24 cellular contexts compared by ENCODE assay signal in the genomic region with DNA sequence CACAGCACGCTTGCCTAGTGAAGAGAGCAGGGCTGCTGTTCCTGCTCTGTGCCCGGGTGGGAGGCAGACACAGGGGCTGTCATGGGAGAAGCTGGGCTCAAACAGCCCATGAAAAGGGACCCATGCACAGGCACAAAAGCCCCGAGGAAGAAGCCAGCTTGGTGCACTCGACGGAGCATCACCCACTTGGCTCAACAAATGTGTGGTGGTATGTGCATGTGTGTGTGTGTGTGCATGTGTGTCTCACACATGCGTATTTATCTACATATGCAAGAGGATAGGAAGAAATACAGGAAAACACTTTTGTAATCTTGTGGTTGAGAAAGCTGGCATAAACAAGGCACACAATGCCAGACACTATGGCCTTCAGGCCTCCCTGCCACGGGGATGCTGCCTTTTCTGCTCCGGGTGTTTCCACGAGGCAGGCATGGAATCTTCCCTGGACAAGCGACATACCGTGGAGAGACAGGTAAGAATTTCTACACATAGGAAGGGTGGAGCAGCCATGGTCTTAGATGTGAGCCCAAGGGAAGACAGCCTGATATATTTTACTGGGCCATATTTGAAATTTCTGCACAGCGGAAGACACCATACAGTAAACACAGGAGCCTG. TPM values are rescaled to one million over a fixed set of nuclear protein-coding genes. Genes with fewer than 3 reads are reported as not detected.
A peak's percentile ranks its signal among the peaks of the same experiment; 100 is the strongest.
DNase-seq lines count a peak whose midpoint lies in the region; ATAC-seq and TF ChIP-seq lines count a peak whose summit lies in the region.
"Had no signal": no experiment of that assay in that cellular context is flagged by ENCODE, and none has a peak within 500 bp of the region (broad histone marks: within the 10 kb centered on the region; RNA-seq: fewer than 3 reads in every experiment).

No MANE protein-coding gene starts in this region.

- no peaks in the 10 kb centered on the region for H3K9me3 Mint-ChIP-seq in activated T-cell treated with anti-CD3 and anti-CD28 coated beads, Interleukin-2, amount 50 U/mL, for 72 hours
- H3K9me3 Mint-ChIP-seq in activated CD4-positive, alpha-beta memory T cell treated with anti-CD3 and anti-CD28 coated beads, Interleukin-2, amount 10 ng/mL, durations not matched to agents 7 days and 5 days = no peaks in the 10 kb centered on the region
- H3K9me3 Mint-ChIP-seq in type B pancreatic cell (no peaks in the 10 kb centered on the region), Caco-2 (ENCODE audit: unreplicated experiment) (no peaks in the 10 kb centered on the region)
- H3K9me3 Mint-ChIP-seq: activated naive CD4-positive, alpha-beta T cell treated with anti-CD3 and anti-CD28 coated beads, Interleukin-2, amount 50 U/mL, for 72 hours; H9 had no signal

- H3K4me1 ChIP-seq in hepatocyte (ENCODE audit: insufficient read depth) = peaks cover 13% of the 10 kb centered on the region
- peaks cover 0 to 44% (median 0%) of the 10 kb centered on the region in 12 donors for H3K4me1 ChIP-seq in heart left ventricle
- H3K4me1 ChIP-seq in Caco-2 = peaks cover 14% of the 10 kb centered on the region
- H3K4me1 ChIP-seq: breast epithelium, gastrocnemius medialis had no signal

- BruUV-seq in Caco-2 (replicated peaks; lab: Mats Ljungman, UMichigan) = no TSS peak

- DNase-seq in activated T-cell treated with anti-CD3 and anti-CD28 coated beads, Interleukin-2, amount 50 U/mL, for 72 hours = no peak
- DNase-seq in activated T-cell treated with anti-CD3 and anti-CD28 coated beads, Interleukin-2, amount 50 U/mL, for 1 hour = no peak
- DNase-seq in activated CD4-positive, alpha-beta memory T cell treated with anti-CD3 and anti-CD28 coated beads, Interleukin-2, amount 10 ng/mL, durations not matched to agents 7 days and 5 days = no peak
- DNase-seq in hepatocyte (ENCODE audit: low spot score) = peak; percentile 1
- DNase-seq in type B pancreatic cell (ENCODE audit: extremely low spot score, unreplicated experiment) = no peak
- no peak for DNase-seq in heart left ventricle
- DNase-seq in KBM-7 = no peak
- DNase-seq in Caco-2 = no peak
- DNase-seq: activated CD8-positive, alpha-beta memory T cell treated with anti-CD3 and anti-CD28 coated beads, Interleukin-2, amount 50 U/mL, for 4 hours; erythroblast; gastrocnemius medialis; H9; IMR-90; MG63; NCI-H1694 treated with DMSO at 0.1 percent for 48 hours; NK-92 treated with Interleukin-12 subunit alpha and Interleukin-12 subunit beta, amount 100 ng/mL, for 24 hours; occipital lobe; stimulated activated CD4-positive, alpha-beta T cell treated with anti-CD3 and anti-CD28 coated beads, Interleukin-15, amount 100 ng/mL, for 24 hours; stimulated activated naive CD4-positive, alpha-beta T cell had no signal

- no peak overlapping the region for H2AFZ ChIP-seq in hepatocyte

- peak overlapping the region; percentile 88 for H3K27ac Mint-ChIP-seq in activated T-cell treated with anti-CD3 and anti-CD28 coated beads, Interleukin-2, amount 50 U/mL, for 72 hours
- peak overlapping the region; percentile 59 for H3K27ac Mint-ChIP-seq in activated CD4-positive, alpha-beta memory T cell treated with anti-CD3 and anti-CD28 coated beads, Interleukin-2, amount 10 ng/mL, durations not matched to agents 7 days and 5 days
- H3K27ac Mint-ChIP-seq in type B pancreatic cell (peak overlapping the region; percentile 59), Caco-2 (ENCODE audit: unreplicated experiment) (no peak overlapping the region)
- H3K27ac Mint-ChIP-seq: H9 had no signal

- intact Hi-C loops in heart left ventricle (cut with DNase I) = no loop called here
- intact Hi-C loops in Caco-2 (cut with micrococcal nuclease; ENCODE audit: unreplicated experiment) = no loop called here

- peaks cover 71% of the 10 kb centered on the region for H3K4me1 Mint-ChIP-seq in activated T-cell treated with anti-CD3 and anti-CD28 coated beads, Interleukin-2, amount 50 U/mL, for 72 hours (ENCODE audit: low read depth)
- peaks cover 44% of the 10 kb centered on the region for H3K4me1 Mint-ChIP-seq in activated CD4-positive, alpha-beta memory T cell treated with anti-CD3 and anti-CD28 coated beads, Interleukin-2, amount 10 ng/mL, durations not matched to agents 7 days and 5 days
- H3K4me1 Mint-ChIP-seq in type B pancreatic cell (ENCODE audit: unreplicated experiment) (peaks cover 2% of the 10 kb centered on the region), Caco-2 (ENCODE audit: low read depth, unreplicated experiment) (peaks cover 5% of the 10 kb centered on the region)

- H3K79me2 ChIP-seq in hepatocyte = no peaks in the 10 kb centered on the region

- H3K9me3 ChIP-seq in hepatocyte (ENCODE audit: low read depth) = no peaks in the 10 kb centered on the region
- no peaks in the 10 kb centered on the region for H3K9me3 ChIP-seq in heart left ventricle
- no peaks in the 10 kb centered on the region for H3K9me3 ChIP-seq in Caco-2
- H3K9me3 ChIP-seq: breast epithelium, gastrocnemius medialis, left lung, MG63, mucosa of descending colon had no signal

- H4K20me1 ChIP-seq in hepatocyte (ENCODE audit: insufficient read depth, poor library complexity, severe bottlenecking) = no peaks in the 10 kb centered on the region

- in situ Hi-C loops in KBM-7 (cut with MboI; ENCODE audit: low pct_unique_long_range_greater_than_20kb, low sequenced_read_pairs) = no loop called here

- peaks cover 18% of the 10 kb centered on the region for H3K27me3 Mint-ChIP-seq in activated T-cell treated with anti-CD3 and anti-CD28 coated beads, Interleukin-2, amount 50 U/mL, for 72 hours (ENCODE audit: low read depth)
- peaks cover 7% of the 10 kb centered on the region for H3K27me3 Mint-ChIP-seq in activated CD4-positive, alpha-beta memory T cell treated with anti-CD3 and anti-CD28 coated beads, Interleukin-2, amount 10 ng/mL, durations not matched to agents 7 days and 5 days
- H3K27me3 Mint-ChIP-seq in type B pancreatic cell = peaks cover 7% of the 10 kb centered on the region
- H3K27me3 Mint-ChIP-seq in Caco-2 (ENCODE audit: insufficient read depth, unreplicated experiment) = no peaks in the 10 kb centered on the region

- CTCF ChIA-PET in activated CD4-positive, alpha-beta memory T cell treated with anti-CD3 and anti-CD28 coated beads, Interleukin-2, amount 10 ng/mL, durations not matched to agents 7 days and 5 days (lab: Charles Lee) = interaction anchor here (1.5 to 2.5 kb wide), 2 partner anchors 21 to 83 kb away, joined by 4 to 11 read pairs; no protein-coding TSS in a partner anchor
- CTCF ChIA-PET in Caco-2 (lab: Charles Lee) = no interaction called here

- H3K27me3 ChIP-seq in hepatocyte (no peaks in the 10 kb centered on the region), heart left ventricle (peaks cover 0 to 10% (median 0%) of the 10 kb centered on the region in 9 donors), Caco-2 (replicated peaks; ENCODE audit: control insufficient read depth, insufficient read depth, low read length) (no peaks in the 10 kb centered on the region)
- H3K27me3 ChIP-seq: left lung, MG63 had no signal

- H3K4me3 ChIP-seq in hepatocyte (no peak overlapping the region), heart left ventricle (no peak overlapping the region), Caco-2 (ENCODE audit: low read depth, low read length) (no peak overlapping the region)
- H3K4me3 ChIP-seq: breast epithelium, gastrocnemius medialis, MG63, mucosa of descending colon had no signal

- no peaks in the 10 kb centered on the region for H3K9me2 ChIP-seq in hepatocyte (replicated peaks; ENCODE audit: insufficient read depth)

- no peak overlapping the region for H3K4me2 ChIP-seq in hepatocyte

- H3K4me3 Mint-ChIP-seq in activated T-cell treated with anti-CD3 and anti-CD28 coated beads, Interleukin-2, amount 50 U/mL, for 72 hours = peak overlapping the region; percentile 38 to 63
- no peak overlapping the region for H3K4me3 Mint-ChIP-seq in activated CD4-positive, alpha-beta memory T cell treated with anti-CD3 and anti-CD28 coated beads, Interleukin-2, amount 10 ng/mL, durations not matched to agents 7 days and 5 days
- H3K4me3 Mint-ChIP-seq in type B pancreatic cell (no peak overlapping the region), Caco-2 (ENCODE audit: unreplicated experiment) (no peak overlapping the region)
- H3K4me3 Mint-ChIP-seq: H9 had no signal

- H3K27ac ChIP-seq in hepatocyte (no peak overlapping the region), heart left ventricle (peak overlapping the region in 1 of 12 donors; percentile 75)
- H3K27ac ChIP-seq: breast epithelium, gastrocnemius medialis, VCaP had no signal

- H3K36me3 Mint-ChIP-seq in activated T-cell treated with anti-CD3 and anti-CD28 coated beads, Interleukin-2, amount 50 U/mL, for 72 hours (ENCODE audit: insufficient read depth in 2 of 2) = no peaks in the 10 kb centered on the region
- H3K36me3 Mint-ChIP-seq in activated CD4-positive, alpha-beta memory T cell treated with anti-CD3 and anti-CD28 coated beads, Interleukin-2, amount 10 ng/mL, durations not matched to agents 7 days and 5 days (ENCODE audit: low read depth) = no peaks in the 10 kb centered on the region
- no peaks in the 10 kb centered on the region for H3K36me3 Mint-ChIP-seq in type B pancreatic cell
- H3K36me3 Mint-ChIP-seq in Caco-2 (ENCODE audit: insufficient read depth, unreplicated experiment) = no peaks in the 10 kb centered on the region
- H3K36me3 Mint-ChIP-seq: activated naive CD4-positive, alpha-beta T cell treated with anti-CD3 and anti-CD28 coated beads, Interleukin-2, amount 50 U/mL, for 72 hours had no signal

- ATAC-seq in activated T-cell treated with anti-CD3 and anti-CD28 coated beads, Interleukin-2, amount 50 U/mL, for 72 hours (replicated peaks in 1 of 2) = no peak
- no peak for ATAC-seq in heart left ventricle
- ATAC-seq: activated naive CD4-positive, alpha-beta T cell treated with anti-CD3 and anti-CD28 coated beads, Interleukin-2, amount 50 U/mL, for 72 hours; gastrocnemius medialis had no signal

- H3K36me3 ChIP-seq in hepatocyte (replicated peaks; ENCODE audit: insufficient read depth, low read depth) (no peaks in the 10 kb centered on the region), heart left ventricle (no peaks in the 10 kb centered on the region), Caco-2 (ENCODE audit: control insufficient read depth, insufficient read depth, low read length) (no peaks in the 10 kb centered on the region)
- H3K36me3 ChIP-seq: breast epithelium, gastrocnemius medialis, left lung, MG63 had no signal

- POLR2A ChIA-PET in activated CD4-positive, alpha-beta memory T cell treated with anti-CD3 and anti-CD28 coated beads, Interleukin-2, amount 10 ng/mL, durations not matched to agents 7 days and 5 days (lab: Charles Lee) = interaction anchor here (0.9 to 1.9 kb wide), 2 partner anchors 79 to 366 kb away, joined by 3 to 12 read pairs; a partner anchor contains a TSS
- POLR2A ChIA-PET in Caco-2 (lab: Charles Lee) = no interaction called here

- TF ChIP-seq POLR2A in heart left ventricle (IDR thresholded peaks at IDR 0.05) = no peak

- TF ChIP-seq CTCF in hepatocyte (IDR thresholded peaks at IDR 0.05; ENCODE audit: poor library complexity) (no peak), type B pancreatic cell (conservative IDR thresholded peaks at IDR 0.05) (no peak), heart left ventricle (IDR thresholded peaks at IDR 0.05) (no peak), Caco-2 (IDR thresholded peaks at IDR 0.05; ENCODE audit: insufficient read depth in 1 of 2, low read depth in 1 of 2, low read length in 1 of 2, severe bottlenecking in 1 of 2, unreplicated experiment in 1 of 2) (no peak)

- 92% methylated on average over 12 of the region's 12 CpGs for WGBS in hepatocyte (ENCODE audit: low lambda C conversion rate, missing lambda C conversion rate)
- WGBS in heart left ventricle, 4 donors = 83 to 93% (median 87%) methylated on average over 11 to 12 of the region's 12 CpGs

RNA-seq across cellular contexts. Expression of a gene that starts 4.9 kb away (rescaled TPM):
- under 1 TPM in 1 of 2 donors, not detected in 1; 0.37 TPM for total RNA-seq in activated T-cell treated with anti-CD3 and anti-CD28 coated beads, Interleukin-2, amount 50 U/mL, for 72 hours
- total RNA-seq in activated CD4-positive, alpha-beta memory T cell treated with anti-CD3 and anti-CD28 coated beads, Interleukin-2, amount 10 ng/mL, durations not matched to agents 7 days and 5 days = not detected
- total RNA-seq in hepatocyte = not detected in 2 replicates
- not detected in 2 replicates for polyA plus RNA-seq in hepatocyte
- total RNA-seq in type B pancreatic cell (ENCODE audit: low replicate concordance) = 0.67 and 1.6 TPM in 2 replicates
- total RNA-seq in heart left ventricle = 1 to 10 TPM in 3 of 9 donors, under 1 TPM in 3, not detected in 3; 0.36 to 7.7 (median 1.4) TPM
- 1 to 10 TPM in 1 of 2 donors, under 1 TPM in 1; 0.58 to 1.4 TPM for polyA plus RNA-seq in heart left ventricle
- total RNA-seq in Caco-2 (2022) = not detected in 2 replicates
- total RNA-seq: activated naive CD4-positive, alpha-beta T cell treated with anti-CD3 and anti-CD28 coated beads, Interleukin-2, amount 50 U/mL, for 72 hours; H9; IMR-90; occipital lobe had no signal
- polyA plus RNA-seq: IMR-90 had no signal

RNA-seq across cellular contexts. Expression of a gene that starts 29.7 kb away (rescaled TPM):
- 10 to 100 TPM; 27.1 to 44.7 TPM for total RNA-seq in activated T-cell treated with anti-CD3 and anti-CD28 coated beads, Interleukin-2, amount 50 U/mL, for 72 hours
- total RNA-seq in activated CD4-positive, alpha-beta memory T cell treated with anti-CD3 and anti-CD28 coated beads, Interleukin-2, amount 10 ng/mL, durations not matched to agents 7 days and 5 days = 10 to 100 TPM; 51.6 to 51.9 TPM
- 2.2 TPM in 2 replicates for total RNA-seq in hepatocyte
- 10.5 and 11.0 TPM in 2 replicates for polyA plus RNA-seq in hepatocyte
- total RNA-seq in type B pancreatic cell (ENCODE audit: low replicate concordance) = 6.7 and 7.1 TPM in 2 replicates
- 10 to 100 TPM in 1 of 9 donors, 1 to 10 TPM in 3, under 1 TPM in 3, not detected in 2; 0.49 to 10.3 (median 1.1) TPM for total RNA-seq in heart left ventricle
- 1 to 10 TPM in 1 of 2 donors, under 1 TPM in 1; 0.85 to 1.0 TPM for polyA plus RNA-seq in heart left ventricle
- 55.8 and 60.9 TPM in 2 replicates for total RNA-seq in Caco-2 (2022)
- total RNA-seq: occipital lobe had no signal

Comparison
In these comparisons a context has a peak if more than half of its experiments do, and no peak if none do; other contexts are left out.
1. H3K4me3 Mint-ChIP-seq: peak in activated T-cell treated with anti-CD3 and anti-CD28 coated beads, Interleukin-2, amount 50 U/mL, for 72 hours (2 of 2); none in activated CD4-positive, alpha-beta memory T cell treated with anti-CD3 and anti-CD28 coated beads, Interleukin-2, amount 10 ng/mL, durations not matched to agents 7 days and 5 days (single experiment), type B pancreatic cell (single experiment) and Caco-2 (single experiment).